20 cellular contexts compared by ENCODE assay signal in genomic region chr2:173446722-173447121, GRCh38.
"Had no signal": no experiment of that assay in that cellular context is flagged by ENCODE, and none has a peak within 500 bp of the region (broad histone marks: within the 10 kb centered on the region; RNA-seq: fewer than 3 reads in every experiment).

No MANE protein-coding gene starts in this region.

- H3K27ac Mint-ChIP-seq: dendritic cell treated with granulocyte-macrophage colony-stimulating factor and Interleukin-4, amounts not matched to agents 40 ng/mL and 50 ng/mL, for 4 days; natural killer cell; stimulated activated naive B cell treated with anti-CD40 and anti-IgM and Interleukin-4, amounts not matched to agents 10 μg/mL and 1 μg/mL and 100 μg/mL, for 72 hours; stimulated activated naive CD8-positive, alpha-beta T cell treated with anti-CD3 and anti-CD28 coated beads, Interleukin-15, Interleukin-2, amounts not matched to agents 100 ng/mL and 50 ng/mL, for 24 hours had no signal

- H3K4me3 ChIP-seq: colonic mucosa, esophagus squamous epithelium, lower lobe of right lung, pancreas, right lobe of liver, thoracic aorta, tibial nerve, upper lobe of left lung had no signal

- ATAC-seq: left ventricle myocardium superior; lower lobe of right lung; natural killer cell; pancreas; right lobe of liver; stimulated activated naive B cell treated with anti-CD40 and anti-IgM and Interleukin-4, amounts not matched to agents 10 μg/mL and 1 μg/mL and 100 μg/mL, for 72 hours had no signal

- H3K4me3 Mint-ChIP-seq: dendritic cell treated with granulocyte-macrophage colony-stimulating factor and Interleukin-4, amounts not matched to agents 40 ng/mL and 50 ng/mL, for 4 days; natural killer cell; stimulated activated naive B cell treated with anti-CD40 and anti-IgM and Interleukin-4, amounts not matched to agents 10 μg/mL and 1 μg/mL and 100 μg/mL, for 72 hours; stimulated activated naive CD8-positive, alpha-beta T cell treated with anti-CD3 and anti-CD28 coated beads, Interleukin-15, Interleukin-2, amounts not matched to agents 100 ng/mL and 50 ng/mL, for 24 hours had no signal

- H3K27me3 ChIP-seq: colonic mucosa, esophagus squamous epithelium, pancreas, right lobe of liver, tibial nerve, upper lobe of left lung had no signal

- H3K27ac ChIP-seq: colonic mucosa, esophagus squamous epithelium, lower lobe of right lung, neutrophil, pancreas, right lobe of liver, thoracic aorta, tibial nerve, upper lobe of left lung had no signal

- DNase-seq: colonic mucosa; effector memory CD4-positive, alpha-beta T cell; erythroblast; esophagus squamous epithelium; foreskin melanocyte; left ventricle myocardium superior; lower lobe of right lung; natural killer cell; pancreas; right lobe of liver; small intestine; stimulated activated CD4-positive, alpha-beta T cell treated with anti-CD3 and anti-CD28 coated beads, Interleukin-15, amount 100 ng/mL, for 24 hours; stimulated activated CD4-positive, alpha-beta T cell treated with anti-CD3 and anti-CD28 coated beads, Interleukin-2, amount 100 ng/mL, for 48 hours; stimulated activated naive B cell treated with anti-CD40 and anti-IgM and Interleukin-4, amounts not matched to agents 10 μg/mL and 1 μg/mL and 100 μg/mL, for 72 hours; upper lobe of left lung had no signal

- H3K9me3 ChIP-seq: colonic mucosa, esophagus squamous epithelium, lower lobe of right lung, neutrophil, pancreas, right lobe of liver, thoracic aorta, upper lobe of left lung had no signal

- H3K9me3 Mint-ChIP-seq: dendritic cell treated with granulocyte-macrophage colony-stimulating factor and Interleukin-4, amounts not matched to agents 40 ng/mL and 50 ng/mL, for 4 days; natural killer cell; stimulated activated naive B cell treated with anti-CD40 and anti-IgM and Interleukin-4, amounts not matched to agents 10 μg/mL and 1 μg/mL and 100 μg/mL, for 72 hours; stimulated activated naive CD8-positive, alpha-beta T cell treated with anti-CD3 and anti-CD28 coated beads, Interleukin-15, Interleukin-2, amounts not matched to agents 100 ng/mL and 50 ng/mL, for 24 hours had no signal

- H3K36me3 Mint-ChIP-seq: natural killer cell; stimulated activated naive B cell treated with anti-CD40 and anti-IgM and Interleukin-4, amounts not matched to agents 10 μg/mL and 1 μg/mL and 100 μg/mL, for 72 hours had no signal

- H3K36me3 ChIP-seq: colonic mucosa, esophagus squamous epithelium, lower lobe of right lung, neutrophil, pancreas, right lobe of liver, thoracic aorta, tibial nerve, upper lobe of left lung had no signal
